In genomic region chr11:131601586-131601985, GRCh38 we compare ENCODE assay signal across 23 cellular contexts.
DNase-seq lines count a peak whose midpoint lies in the region; TF ChIP-seq lines count a peak whose summit lies in the region.
"Had no signal": no experiment of that assay in that cellular context is flagged by ENCODE, and none has a peak within 500 bp of the region (broad histone marks: within the 10 kb centered on the region; RNA-seq: fewer than 3 reads in every experiment).

No MANE protein-coding gene starts in this region.

- H3K4me3 ChIP-seq in dorsolateral prefrontal cortex (no peak overlapping the region), mesendoderm (ENCODE audit: low read length) (no peak overlapping the region)
- H3K4me3 ChIP-seq: GM12878, GM23338, K562, SJCRH30 had no signal

- no peak overlapping the region for H3K56ac ChIP-seq in mesendoderm (ENCODE audit: low read length)

- H3K4ac ChIP-seq in mesendoderm (ENCODE audit: low read depth, low read length): no peak overlapping the region

- H3K27me3 ChIP-seq in dorsolateral prefrontal cortex (no peaks in the 10 kb centered on the region), layer of hippocampus (ENCODE audit: control insufficient read depth, insufficient read depth, low read length) (no peaks in the 10 kb centered on the region), mesendoderm (ENCODE audit: insufficient read depth, low read length, poor library complexity) (no peaks in the 10 kb centered on the region)
- H3K27me3 ChIP-seq: SJCRH30 had no signal

- no peaks in the 10 kb centered on the region for H3K79me1 ChIP-seq in mesendoderm (ENCODE audit: low read length)

- intact Hi-C loops in dorsolateral prefrontal cortex (cut with DNase I): no loop called here

- no peak overlapping the region for H3K9ac ChIP-seq in mesendoderm (ENCODE audit: low read length)

- no peak overlapping the region for H3K23ac ChIP-seq in mesendoderm (ENCODE audit: low read length)

- no peaks in the 10 kb centered on the region for H3K36me3 ChIP-seq in mesendoderm (ENCODE audit: control insufficient read depth, insufficient read depth, low read length)
- H3K36me3 ChIP-seq: SJCRH30 had no signal

- no peak overlapping the region for H3K4me2 ChIP-seq in mesendoderm (ENCODE audit: low read length)
- H3K4me2 ChIP-seq: GM23338 had no signal

- peak; percentile 28 for DNase-seq in HT1080 (ENCODE audit: low read depth)
- no peak for DNase-seq in dorsolateral prefrontal cortex
- DNase-seq in mesendoderm: no peak
- DNase-seq in NCI-H2171 treated with DMSO at 0.1 percent for 48 hours (lab: John Stamatoyannopoulos, UW): no peak
- DNase-seq in stimulated activated CD4-positive, alpha-beta T cell treated with anti-CD3 and anti-CD28 coated beads, Interleukin-15, amount 100 ng/mL, for 24 hours: no peak
- DNase-seq in SK-N-DZ (ENCODE audit: low spot score): no peak
- DNase-seq: DMS53; H9; MV-4-11; NCI-H1105; NCI-H146; NCI-H1930; NCI-H2107; NCI-H446; NCI-H524 treated with DMSO at 0.1 percent for 48 hours; NCI-H82; NK-92 treated with Interleukin-12 subunit alpha and Interleukin-12 subunit beta, amount 100 ng/mL, for 24 hours; PC-3; SJCRH30 had no signal

- H3K27ac ChIP-seq in dorsolateral prefrontal cortex (peak overlapping the region; percentile 5 to 100 (median 82)), layer of hippocampus (ENCODE audit: low read depth, low read length) (peak overlapping the region; percentile 13), mesendoderm (ENCODE audit: low read depth, low read length) (no peak overlapping the region)
- H3K27ac ChIP-seq: SJCRH30 had no signal

- H2BK120ac ChIP-seq in mesendoderm (ENCODE audit: low read depth, low read length): no peak overlapping the region

- no peak overlapping the region for H4K5ac ChIP-seq in mesendoderm (ENCODE audit: low read length)

- H2BK5ac ChIP-seq in mesendoderm (ENCODE audit: low read length): no peak overlapping the region

- no peaks in the 10 kb centered on the region for H3K79me2 ChIP-seq in mesendoderm (ENCODE audit: control insufficient read depth, insufficient read depth, low read length)

- no peak overlapping the region for H2AK5ac ChIP-seq in mesendoderm (ENCODE audit: low read length)

- no peak for TF ChIP-seq CTCF in dorsolateral prefrontal cortex (IDR thresholded peaks at IDR 0.05 in 54 of 56, conservative IDR thresholded peaks at IDR 0.05 in 2 of 56; ENCODE audit: low read depth in 1 of 56, partially characterized antibody in 56 of 56)

- H3K4me1 ChIP-seq in mesendoderm (ENCODE audit: control insufficient read depth, low read depth, low read length): no peaks in the 10 kb centered on the region

- no peak overlapping the region for H4K8ac ChIP-seq in mesendoderm (ENCODE audit: low read depth, low read length)

- no peak overlapping the region for H2BK15ac ChIP-seq in mesendoderm (replicated peaks; ENCODE audit: low read depth)

- H3K18ac ChIP-seq in mesendoderm (ENCODE audit: low read length): no peak overlapping the region
